Comparison of ENCODE assay signal across 8 cellular contexts in the genomic region with DNA sequence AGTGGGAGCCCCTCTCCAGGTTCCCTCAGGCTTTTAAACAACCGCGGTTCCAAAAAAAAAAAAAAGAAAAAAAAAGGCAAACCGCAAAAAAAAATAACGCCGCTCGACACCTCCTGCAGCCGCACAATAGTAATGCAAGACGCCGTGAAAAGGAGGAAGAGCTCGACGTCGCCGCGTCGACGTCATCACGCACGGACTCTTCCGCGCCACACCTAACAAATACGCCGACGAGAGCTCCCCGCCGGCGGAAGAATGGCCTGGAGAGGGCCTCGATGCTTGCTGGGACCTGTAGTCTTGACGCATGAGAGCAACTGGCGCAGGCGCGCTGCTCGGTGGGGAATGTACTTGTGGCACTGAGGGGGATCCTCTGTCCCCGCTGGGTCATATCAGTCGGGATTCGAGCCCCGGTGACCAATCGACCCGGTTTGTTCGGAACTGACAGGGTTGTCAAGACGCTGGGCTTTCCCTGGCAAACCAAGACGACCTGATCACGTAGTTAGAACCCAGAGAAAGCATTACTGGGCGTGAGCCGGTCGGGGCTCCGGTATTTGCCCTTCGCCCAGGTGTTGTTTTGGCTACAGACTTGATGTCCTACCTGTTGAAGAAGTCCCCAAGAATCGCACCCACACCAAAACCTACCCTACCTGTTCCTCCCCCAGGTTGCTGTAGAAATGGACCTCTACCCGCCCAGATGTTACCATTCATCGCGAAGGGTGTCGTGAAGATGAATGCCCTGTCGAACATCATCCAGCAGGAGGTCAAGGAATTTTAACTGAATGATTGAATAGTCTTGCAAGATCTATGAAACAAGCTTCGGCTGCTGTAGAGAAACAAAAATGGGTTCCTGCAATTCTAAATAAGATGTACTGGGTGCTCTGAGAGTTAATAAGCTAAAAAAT. TPM values are rescaled to one million over a fixed set of nuclear protein-coding genes. Genes with fewer than 3 reads are reported as not detected.
A peak's percentile ranks its signal among the peaks of the same experiment; 100 is the strongest.
DNase-seq lines count a peak whose midpoint lies in the region; ATAC-seq and TF ChIP-seq lines count a peak whose summit lies in the region.

A gene (minus strand): TSS at position 131 of the 899 bp plus-strand sequence. CDS start 166 bp downstream, outside the sequence.

- peaks cover 23 to 32% of the 10 kb centered on the region in 2 donors for H3K4me1 ChIP-seq in thyroid gland

- H3K27ac Mint-ChIP-seq in activated naive CD8-positive, alpha-beta T cell treated with anti-CD3 and anti-CD28 coated beads for 36 hours: peak within 1 kb of the TSS; percentile 94
- peak within 1 kb of the TSS; percentile 95 for H3K27ac Mint-ChIP-seq in glutamatergic neuron (ENCODE audit: unreplicated experiment)
- peak within 1 kb of the TSS; percentile 97 for H3K27ac Mint-ChIP-seq in osteocyte (ENCODE audit: unreplicated experiment)

- peaks cover 4% of the 10 kb centered on the region for H3K27me3 Mint-ChIP-seq in activated naive CD8-positive, alpha-beta T cell treated with anti-CD3 and anti-CD28 coated beads for 36 hours
- H3K27me3 Mint-ChIP-seq in glutamatergic neuron (ENCODE audit: unreplicated experiment) (peaks cover 7% of the 10 kb centered on the region), osteocyte (ENCODE audit: unreplicated experiment) (no peaks in the 10 kb centered on the region)

- WGBS in thyroid gland, 2 donors: 1 to 2% methylated on average over 41 to 54 of the region's 54 CpGs

- peak in 1 of 2 donors; percentile 97 for TF ChIP-seq POLR2A in thyroid gland (IDR thresholded peaks at IDR 0.05)

- intact Hi-C loops in thyroid gland (cut with DNase I): no loop called here

- peak; percentile 99 for ATAC-seq in HG02610 (IDR thresholded peaks at IDR 0.05; ENCODE audit: unreplicated experiment)

- peak within 1 kb of the TSS; percentile 54 to 74 (median 62) for H3K4me3 ChIP-seq in thyroid gland (replicated peaks in 1 of 3)

- H3K36me3 Mint-ChIP-seq in activated naive CD8-positive, alpha-beta T cell treated with anti-CD3 and anti-CD28 coated beads for 36 hours: peaks cover 8% of the 10 kb centered on the region
- H3K36me3 Mint-ChIP-seq in glutamatergic neuron (ENCODE audit: unreplicated experiment) (no peaks in the 10 kb centered on the region), osteocyte (ENCODE audit: unreplicated experiment) (peaks cover 5% of the 10 kb centered on the region)

- no peaks in the 10 kb centered on the region for H3K36me3 ChIP-seq in thyroid gland

- no peaks in the 10 kb centered on the region for H3K9me3 ChIP-seq in thyroid gland

- no peaks in the 10 kb centered on the region for H3K27me3 ChIP-seq in thyroid gland

- H3K4me3 Mint-ChIP-seq in activated naive CD8-positive, alpha-beta T cell treated with anti-CD3 and anti-CD28 coated beads for 36 hours: peak within 1 kb of the TSS; percentile 90
- H3K4me3 Mint-ChIP-seq in glutamatergic neuron (ENCODE audit: unreplicated experiment) (peak within 1 kb of the TSS; percentile 94), osteocyte (ENCODE audit: unreplicated experiment) (peak within 1 kb of the TSS; percentile 86)

- no peaks in the 10 kb centered on the region for H3K9me3 Mint-ChIP-seq in activated naive CD8-positive, alpha-beta T cell treated with anti-CD3 and anti-CD28 coated beads for 36 hours
- H3K9me3 Mint-ChIP-seq in glutamatergic neuron (ENCODE audit: unreplicated experiment) (peaks cover 3% of the 10 kb centered on the region), osteocyte (ENCODE audit: unreplicated experiment) (no peaks in the 10 kb centered on the region)

- peaks cover 30% of the 10 kb centered on the region for H3K4me1 Mint-ChIP-seq in activated naive CD8-positive, alpha-beta T cell treated with anti-CD3 and anti-CD28 coated beads for 36 hours
- H3K4me1 Mint-ChIP-seq in glutamatergic neuron (ENCODE audit: low read depth, unreplicated experiment): peaks cover 7% of the 10 kb centered on the region
- peaks cover 36% of the 10 kb centered on the region for H3K4me1 Mint-ChIP-seq in osteocyte (ENCODE audit: unreplicated experiment)

- no peak for TF ChIP-seq CTCF in GM10266 (IDR thresholded peaks at IDR 0.05; ENCODE audit: control insufficient read depth, insufficient read depth, low read depth, missing control alignments)
- peak; percentile 32 for TF ChIP-seq CTCF in glutamatergic neuron (IDR thresholded peaks at IDR 0.05; ENCODE audit: partially characterized antibody, unreplicated experiment)
- TF ChIP-seq CTCF in osteocyte (IDR thresholded peaks at IDR 0.05): peak; percentile 54
- peak in 5 of 6 experiments; percentile 8 to 64 (median 33) for TF ChIP-seq CTCF in thyroid gland (IDR thresholded peaks at IDR 0.05)

- peak; percentile 84 for DNase-seq in GM10266 (ENCODE audit: extremely low spot score)
- peak; percentile 98 for DNase-seq in NCI-H1092 treated with DMSO at 0.1 percent for 48 hours (lab: John Stamatoyannopoulos, UW)
- DNase-seq in SKM-1 treated with dmso at 0.1 percent for 144 hours (lab: John Stamatoyannopoulos, UW; ENCODE audit: unreplicated experiment): peak; percentile 98
- DNase-seq in activated naive CD8-positive, alpha-beta T cell treated with anti-CD3 and anti-CD28 coated beads for 36 hours: peak; percentile 95
- peak; percentile 95 for DNase-seq in glutamatergic neuron
- peak; percentile 98 for DNase-seq in osteocyte (ENCODE audit: extremely low spot score, unreplicated experiment)
- peak; percentile 98 to 99 for DNase-seq in thyroid gland

- H3K27ac ChIP-seq in thyroid gland: peak within 1 kb of the TSS; percentile 87 to 99 (median 92)

RNA-seq across cellular contexts. Expression of the gene that starts here (rescaled TPM):
- 10 to 100 TPM; 14.5 to 15.6 TPM for total RNA-seq in activated naive CD8-positive, alpha-beta T cell treated with anti-CD3 and anti-CD28 coated beads for 36 hours
- total RNA-seq in glutamatergic neuron (ENCODE audit: unreplicated experiment) (59.1 TPM), osteocyte (20.8 and 22.6 TPM in 2 replicates), thyroid gland (10 to 100 TPM; 47.7 to 54.2 (median 49.9) TPM)

Comparison
In these comparisons a context has a peak if more than half of its experiments do, and no peak if none do; other contexts are left out.
1. Peak in every context shown above with its lines: DNase-seq, ATAC-seq, H3K4me3 ChIP-seq and H3K27ac ChIP-seq.